In genomic region chr9:84804948-84805694, GRCh38 we compare ENCODE assay signal across 14 cellular contexts.
"Had no signal": no experiment of that assay in that cellular context is flagged by ENCODE, and none has a peak within 500 bp of the region (broad histone marks: within the 10 kb centered on the region; RNA-seq: fewer than 3 reads in every experiment).

No MANE protein-coding gene starts in this region.

- H3K4me1 Mint-ChIP-seq: activated naive CD8-positive, alpha-beta T cell treated with anti-CD3 and anti-CD28 coated beads for 36 hours had no signal

- DNase-seq: activated CD4-positive, alpha-beta memory T cell treated with anti-CD3 and anti-CD28 coated beads, Interleukin-2, amount 10 ng/mL, durations not matched to agents 7 days and 5 days; activated CD4-positive, alpha-beta T cell treated with anti-CD3 and anti-CD28 coated beads for 1 hour; activated gamma-delta T cell treated with Interleukin-2 at 50 U/mL for 16 hours; activated naive CD8-positive, alpha-beta T cell treated with anti-CD3 and anti-CD28 coated beads for 36 hours; activated T-cell treated with anti-CD3 and anti-CD28 coated beads, Interleukin-2, amount 50 U/mL, for 72 hours; anterior cingulate cortex; effector CD4-positive, alpha-beta T cell; kidney glomerular epithelial cell; SJCRH30; small intestine; SW 1271 had no signal

- H3K27ac Mint-ChIP-seq: activated CD4-positive, alpha-beta memory T cell treated with anti-CD3 and anti-CD28 coated beads, Interleukin-2, amount 10 ng/mL, durations not matched to agents 7 days and 5 days; activated naive CD8-positive, alpha-beta T cell treated with anti-CD3 and anti-CD28 coated beads for 36 hours; activated T-cell treated with anti-CD3 and anti-CD28 coated beads, Interleukin-2, amount 50 U/mL, for 72 hours; natural killer cell treated with Interleukin-12 subunit alpha and Interleukin-12 subunit beta and Interleukin-15 and Interleukin-18, amount 100 ng/mL, for 72 hours had no signal

- H3K4me3 ChIP-seq: hepatocyte, SJCRH30, tibial nerve had no signal

- H3K36me3 Mint-ChIP-seq: activated naive CD8-positive, alpha-beta T cell treated with anti-CD3 and anti-CD28 coated beads for 36 hours; natural killer cell treated with Interleukin-12 subunit alpha and Interleukin-12 subunit beta and Interleukin-15 and Interleukin-18, amount 100 ng/mL, for 72 hours had no signal

- H3K27ac ChIP-seq: hepatocyte, SJCRH30 had no signal

- ATAC-seq: activated T-cell treated with anti-CD3 and anti-CD28 coated beads, Interleukin-2, amount 50 U/mL, for 72 hours; natural killer cell treated with Interleukin-12 subunit alpha and Interleukin-12 subunit beta and Interleukin-15 and Interleukin-18, amount 100 ng/mL, for 72 hours had no signal

- H3K9me3 ChIP-seq: SJCRH30, tibial nerve had no signal

- H3K27me3 ChIP-seq: hepatocyte, SJCRH30, tibial nerve had no signal

- H3K4me1 ChIP-seq: SJCRH30 had no signal

- H3K36me3 ChIP-seq: SJCRH30, tibial nerve had no signal

- H3K9me3 Mint-ChIP-seq: activated CD4-positive, alpha-beta memory T cell treated with anti-CD3 and anti-CD28 coated beads, Interleukin-2, amount 10 ng/mL, durations not matched to agents 7 days and 5 days; activated naive CD8-positive, alpha-beta T cell treated with anti-CD3 and anti-CD28 coated beads for 36 hours; activated T-cell treated with anti-CD3 and anti-CD28 coated beads, Interleukin-2, amount 50 U/mL, for 72 hours; natural killer cell treated with Interleukin-12 subunit alpha and Interleukin-12 subunit beta and Interleukin-15 and Interleukin-18, amount 100 ng/mL, for 72 hours had no signal

- H3K4me3 Mint-ChIP-seq: activated CD4-positive, alpha-beta memory T cell treated with anti-CD3 and anti-CD28 coated beads, Interleukin-2, amount 10 ng/mL, durations not matched to agents 7 days and 5 days; activated naive CD8-positive, alpha-beta T cell treated with anti-CD3 and anti-CD28 coated beads for 36 hours; activated T-cell treated with anti-CD3 and anti-CD28 coated beads, Interleukin-2, amount 50 U/mL, for 72 hours; natural killer cell treated with Interleukin-12 subunit alpha and Interleukin-12 subunit beta and Interleukin-15 and Interleukin-18, amount 100 ng/mL, for 72 hours had no signal
